Comparison of ENCODE assay signal across 8 cellular contexts in the genomic region with DNA sequence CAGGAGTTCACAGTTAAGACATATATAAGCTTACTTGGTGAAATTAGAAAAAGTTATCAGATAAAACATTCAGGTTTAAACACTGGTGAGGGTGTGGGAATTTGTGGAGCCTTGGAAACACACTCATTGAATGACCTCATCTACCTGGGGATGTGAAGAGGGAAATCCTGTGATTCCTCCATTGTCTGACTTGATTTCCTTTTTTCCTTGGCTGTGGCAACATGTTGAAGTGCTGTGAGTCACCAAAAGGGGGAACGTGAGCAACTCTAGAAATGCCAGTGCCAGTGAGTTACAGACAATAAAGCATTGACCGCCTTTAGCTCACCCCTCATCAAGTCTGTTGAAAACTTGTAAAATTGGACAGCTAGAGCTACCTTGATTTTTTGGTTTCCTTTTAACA. TPM values are rescaled to one million over a fixed set of nuclear protein-coding genes. Genes with fewer than 3 reads are reported as not detected.
A peak's percentile ranks its signal among the peaks of the same experiment; 100 is the strongest.
DNase-seq lines count a peak whose midpoint lies in the region; ATAC-seq and TF ChIP-seq lines count a peak whose summit lies in the region.

No MANE protein-coding gene starts in this region.

- H3K27me3 ChIP-seq in PC-9 (ENCODE audit: insufficient read depth, low read depth), result no peaks in the 10 kb centered on the region

- H3K4me1 ChIP-seq in PC-9 (replicated peaks; ENCODE audit: insufficient read depth), result peaks cover 27% of the 10 kb centered on the region

- no peak for ATAC-seq in activated T-cell treated with anti-CD3 and anti-CD28 coated beads, Interleukin-2, amount 50 U/mL, for 72 hours (replicated peaks in 1 of 2)
- ATAC-seq in stimulated activated naive B cell treated with anti-CD40 and anti-IgM and Interleukin-4, amounts not matched to agents 10 μg/mL and 1 μg/mL and 100 μg/mL, for 72 hours (replicated peaks), result no peak

- peak overlapping the region; percentile 96 for H3K27ac Mint-ChIP-seq in activated T-cell treated with anti-CD3 and anti-CD28 coated beads, Interleukin-2, amount 50 U/mL, for 72 hours
- peak overlapping the region; percentile 99 for H3K27ac Mint-ChIP-seq in endothelial cell (ENCODE audit: unreplicated experiment)
- H3K27ac Mint-ChIP-seq in stimulated activated naive B cell treated with anti-CD40 and anti-IgM and Interleukin-4, amounts not matched to agents 10 μg/mL and 1 μg/mL and 100 μg/mL, for 72 hours, result no peak overlapping the region

- peaks cover 73% of the 10 kb centered on the region for H3K79me2 ChIP-seq in PC-9 (ENCODE audit: low read depth)

- H3K4me1 Mint-ChIP-seq in activated T-cell treated with anti-CD3 and anti-CD28 coated beads, Interleukin-2, amount 50 U/mL, for 72 hours (ENCODE audit: low read depth), result peaks cover 64% of the 10 kb centered on the region
- peaks cover 35% of the 10 kb centered on the region for H3K4me1 Mint-ChIP-seq in endothelial cell (ENCODE audit: unreplicated experiment)
- peaks cover 18 to 48% of the 10 kb centered on the region in 2 donors for H3K4me1 Mint-ChIP-seq in stimulated activated naive B cell treated with anti-CD40 and anti-IgM and Interleukin-4, amounts not matched to agents 10 μg/mL and 1 μg/mL and 100 μg/mL, for 72 hours

- TF ChIP-seq CTCF in PC-9 (conservative IDR thresholded peaks at IDR 0.05) (no peak; the same call in 1 of the 2 replicates), endothelial cell (IDR thresholded peaks at IDR 0.05; ENCODE audit: unreplicated experiment) (no peak), lower leg skin (IDR thresholded peaks at IDR 0.05) (no peak)

- TF ChIP-seq POLR2A in lower leg skin (IDR thresholded peaks at IDR 0.05), result no peak

- POLR2A ChIA-PET in PC-9 (lab: Charles Lee; ENCODE audit: unreplicated experiment), result no interaction called here

- DNase-seq in activated T-cell treated with anti-CD3 and anti-CD28 coated beads, Interleukin-2, amount 50 U/mL, for 72 hours, result peak; percentile 30 to 34
- no peak for DNase-seq in activated T-cell treated with anti-CD3 and anti-CD28 coated beads, Interleukin-2, amount 50 U/mL, for 1 hour
- DNase-seq in PC-9, result peak; percentile 39 to 49
- peak; percentile 56 for DNase-seq in endothelial cell (ENCODE audit: low spot score)
- DNase-seq in stimulated activated naive B cell treated with anti-CD40 and anti-IgM and Interleukin-4, amounts not matched to agents 10 μg/mL and 1 μg/mL and 100 μg/mL, for 72 hours, result no peak
- no peak for DNase-seq in cortex of kidney (lab: John Stamatoyannopoulos, UW)
- DNase-seq in GM19240 (ENCODE audit: insufficient read length, low spot score), result no peak
- no peak for DNase-seq in lower leg skin (ENCODE audit: low spot score in 2 of 2)

- H2AFZ ChIP-seq in PC-9, result no peak overlapping the region

- no peaks in the 10 kb centered on the region for H4K20me1 ChIP-seq in PC-9 (ENCODE audit: insufficient read depth)

- peaks cover 34% of the 10 kb centered on the region; the same call in 1 of the 2 replicates for H3F3A ChIP-seq in PC-9 (ENCODE audit: insufficient read depth, low read depth)

- H3K9me3 Mint-ChIP-seq in activated T-cell treated with anti-CD3 and anti-CD28 coated beads, Interleukin-2, amount 50 U/mL, for 72 hours, result no peaks in the 10 kb centered on the region
- no peaks in the 10 kb centered on the region for H3K9me3 Mint-ChIP-seq in endothelial cell (ENCODE audit: unreplicated experiment)
- no peaks in the 10 kb centered on the region for H3K9me3 Mint-ChIP-seq in stimulated activated naive B cell treated with anti-CD40 and anti-IgM and Interleukin-4, amounts not matched to agents 10 μg/mL and 1 μg/mL and 100 μg/mL, for 72 hours

- H3K36me3 Mint-ChIP-seq in activated T-cell treated with anti-CD3 and anti-CD28 coated beads, Interleukin-2, amount 50 U/mL, for 72 hours (ENCODE audit: insufficient read depth in 2 of 2), result no peaks in the 10 kb centered on the region
- peaks cover 16% of the 10 kb centered on the region for H3K36me3 Mint-ChIP-seq in endothelial cell (ENCODE audit: low read depth, unreplicated experiment)
- H3K36me3 Mint-ChIP-seq in stimulated activated naive B cell treated with anti-CD40 and anti-IgM and Interleukin-4, amounts not matched to agents 10 μg/mL and 1 μg/mL and 100 μg/mL, for 72 hours, result peaks cover 2 to 9% of the 10 kb centered on the region in 2 donors

- TSS peak; percentile 2 for BruUV-seq in PC-9 (replicated peaks; lab: Mats Ljungman, UMichigan)

- intact Hi-C loops in PC-9 (cut with micrococcal nuclease; ENCODE audit: unreplicated experiment), result no loop called here
- intact Hi-C loops in lower leg skin (cut with DNase I; ENCODE audit: low total_unique reads), result no loop called here

- H3K9me2 ChIP-seq in PC-9 (ENCODE audit: insufficient read depth), result no peaks in the 10 kb centered on the region

- 43 to 51% methylated on average over 2 of the region's 2 CpGs for WGBS in lower leg skin, 2 donors

- peak overlapping the region; percentile 82 to 92 for H3K4me3 Mint-ChIP-seq in activated T-cell treated with anti-CD3 and anti-CD28 coated beads, Interleukin-2, amount 50 U/mL, for 72 hours
- peak overlapping the region; percentile 87 for H3K4me3 Mint-ChIP-seq in endothelial cell (ENCODE audit: unreplicated experiment)
- H3K4me3 Mint-ChIP-seq in stimulated activated naive B cell treated with anti-CD40 and anti-IgM and Interleukin-4, amounts not matched to agents 10 μg/mL and 1 μg/mL and 100 μg/mL, for 72 hours, result peak overlapping the region; percentile 73 to 92

- peak overlapping the region; percentile 50 for H3K27ac ChIP-seq in PC-9

- peak overlapping the region; percentile 90; the same call in 1 of the 2 replicates for H3K4me3 ChIP-seq in PC-9
- H3K4me3 ChIP-seq in lower leg skin (ENCODE audit: low read depth, poor library complexity, severe bottlenecking), result no peak overlapping the region

- H3K36me3 ChIP-seq in PC-9 (ENCODE audit: low read depth), result no peaks in the 10 kb centered on the region

- H3K9me3 ChIP-seq in PC-9 (ENCODE audit: insufficient read depth, low read depth), result no peaks in the 10 kb centered on the region

- CTCF ChIA-PET in PC-9 (lab: Charles Lee), result interaction anchor here (0.7 to 1.2 kb wide), 5 partner anchors 18 to 146 kb away, joined by 3 to 5 read pairs (median 3); a partner anchor contains a TSS

- H3K4me2 ChIP-seq in PC-9, result peak overlapping the region; percentile 91

- no peaks in the 10 kb centered on the region for H3K27me3 Mint-ChIP-seq in activated T-cell treated with anti-CD3 and anti-CD28 coated beads, Interleukin-2, amount 50 U/mL, for 72 hours (ENCODE audit: low read depth)
- peaks cover 14% of the 10 kb centered on the region for H3K27me3 Mint-ChIP-seq in endothelial cell (ENCODE audit: unreplicated experiment)
- no peaks in the 10 kb centered on the region for H3K27me3 Mint-ChIP-seq in stimulated activated naive B cell treated with anti-CD40 and anti-IgM and Interleukin-4, amounts not matched to agents 10 μg/mL and 1 μg/mL and 100 μg/mL, for 72 hours

RNA-seq across cellular contexts. Expression of a gene that starts 1.8 kb away (rescaled TPM):
- 10 to 100 TPM; 50.3 to 50.9 TPM for total RNA-seq in activated T-cell treated with anti-CD3 and anti-CD28 coated beads, Interleukin-2, amount 50 U/mL, for 72 hours
- total RNA-seq in PC-9 (2021) (68.1 and 69.5 TPM in 2 replicates), endothelial cell (ENCODE audit: unreplicated experiment) (225 TPM), lower leg skin (10 to 100 TPM; 48.8 to 70.6 (median 59.0) TPM)

RNA-seq across cellular contexts. Expression of a gene that starts 3.5 kb away (rescaled TPM):
- 10 to 100 TPM; 32.5 to 33.0 TPM for total RNA-seq in activated T-cell treated with anti-CD3 and anti-CD28 coated beads, Interleukin-2, amount 50 U/mL, for 72 hours
- total RNA-seq in PC-9 (2021) (118 and 141 TPM in 2 replicates), endothelial cell (ENCODE audit: unreplicated experiment) (35.3 TPM), lower leg skin (10 to 100 TPM; 51.9 to 72.8 (median 58.2) TPM)

RNA-seq across cellular contexts. Expression of a gene that starts 52.3 kb away (rescaled TPM):
- 10 to 100 TPM; 83.6 to 98.7 TPM for total RNA-seq in activated T-cell treated with anti-CD3 and anti-CD28 coated beads, Interleukin-2, amount 50 U/mL, for 72 hours
- total RNA-seq in PC-9 (2021), result 58.9 and 66.5 TPM in 2 replicates
- 32.0 TPM for total RNA-seq in endothelial cell (ENCODE audit: unreplicated experiment)
- total RNA-seq in lower leg skin, result 10 to 100 TPM; 37.4 to 44.1 (median 40.8) TPM

Comparison
In these comparisons a context has a peak if more than half of its experiments do, and no peak if none do; other contexts are left out.
1. DNase-seq: peak in activated T-cell treated with anti-CD3 and anti-CD28 coated beads, Interleukin-2, amount 50 U/mL, for 72 hours (2 of 2), PC-9 (2 of 2) and endothelial cell (single experiment); none in activated T-cell treated with anti-CD3 and anti-CD28 coated beads, Interleukin-2, amount 50 U/mL, for 1 hour (single experiment), stimulated activated naive B cell treated with anti-CD40 and anti-IgM and Interleukin-4, amounts not matched to agents 10 μg/mL and 1 μg/mL and 100 μg/mL, for 72 hours (single experiment), cortex of kidney (single experiment), GM19240 (single experiment) and lower leg skin (0 of 2).
2. Peak in every context shown above with its lines, with median percentiles within 50 percentile points of each other: H3K4me3 Mint-ChIP-seq.